1 cellular context compared by ENCODE assay signal in the genomic region with DNA sequence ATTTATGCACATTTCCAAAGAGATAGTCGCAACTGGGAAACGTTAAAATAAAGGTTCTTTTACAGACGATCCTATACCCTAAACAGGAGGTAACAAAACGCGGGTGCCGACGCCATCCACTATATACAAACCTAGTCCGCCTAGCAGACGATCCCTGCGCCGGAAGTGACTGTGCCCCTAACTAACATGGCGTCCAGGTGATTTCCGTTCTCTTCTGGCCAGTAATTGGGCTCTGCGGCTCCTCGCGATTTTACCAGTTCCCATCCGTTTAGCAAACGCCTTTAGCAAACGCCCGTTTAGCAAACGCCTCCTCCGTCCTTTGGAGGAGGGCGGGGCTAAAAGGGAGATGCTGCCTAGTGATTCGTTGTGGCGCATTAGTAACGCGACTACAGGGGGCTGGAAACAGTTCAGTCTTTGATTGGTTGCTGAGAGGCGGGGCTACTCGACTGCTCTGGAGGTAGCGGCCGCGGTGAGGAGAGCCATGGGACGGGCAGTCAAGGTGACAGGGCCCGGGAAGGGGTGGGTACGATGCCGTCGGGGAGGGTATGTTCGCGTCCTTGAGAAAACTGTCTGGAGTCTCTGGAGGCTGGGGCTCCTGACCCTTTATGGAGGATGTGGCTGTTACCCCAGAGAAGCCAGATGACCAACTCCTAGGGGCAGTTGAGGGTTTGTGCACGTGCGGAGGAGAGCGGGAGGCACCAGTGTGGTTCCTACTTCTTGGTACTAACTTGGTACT.
TF ChIP-seq lines count a peak whose summit lies in the region.

Gene LYRM7 (plus strand): TSS at position 405 of the 736 bp plus-strand sequence. CDS start 77 bp downstream, at position 482.

TF ChIP-seq in K562, 482 proteins besides CTCF, POLR2A, EP300 and RAD21 (continued from another document and continues in another):
- TF ChIP-seq, protein P1, sequence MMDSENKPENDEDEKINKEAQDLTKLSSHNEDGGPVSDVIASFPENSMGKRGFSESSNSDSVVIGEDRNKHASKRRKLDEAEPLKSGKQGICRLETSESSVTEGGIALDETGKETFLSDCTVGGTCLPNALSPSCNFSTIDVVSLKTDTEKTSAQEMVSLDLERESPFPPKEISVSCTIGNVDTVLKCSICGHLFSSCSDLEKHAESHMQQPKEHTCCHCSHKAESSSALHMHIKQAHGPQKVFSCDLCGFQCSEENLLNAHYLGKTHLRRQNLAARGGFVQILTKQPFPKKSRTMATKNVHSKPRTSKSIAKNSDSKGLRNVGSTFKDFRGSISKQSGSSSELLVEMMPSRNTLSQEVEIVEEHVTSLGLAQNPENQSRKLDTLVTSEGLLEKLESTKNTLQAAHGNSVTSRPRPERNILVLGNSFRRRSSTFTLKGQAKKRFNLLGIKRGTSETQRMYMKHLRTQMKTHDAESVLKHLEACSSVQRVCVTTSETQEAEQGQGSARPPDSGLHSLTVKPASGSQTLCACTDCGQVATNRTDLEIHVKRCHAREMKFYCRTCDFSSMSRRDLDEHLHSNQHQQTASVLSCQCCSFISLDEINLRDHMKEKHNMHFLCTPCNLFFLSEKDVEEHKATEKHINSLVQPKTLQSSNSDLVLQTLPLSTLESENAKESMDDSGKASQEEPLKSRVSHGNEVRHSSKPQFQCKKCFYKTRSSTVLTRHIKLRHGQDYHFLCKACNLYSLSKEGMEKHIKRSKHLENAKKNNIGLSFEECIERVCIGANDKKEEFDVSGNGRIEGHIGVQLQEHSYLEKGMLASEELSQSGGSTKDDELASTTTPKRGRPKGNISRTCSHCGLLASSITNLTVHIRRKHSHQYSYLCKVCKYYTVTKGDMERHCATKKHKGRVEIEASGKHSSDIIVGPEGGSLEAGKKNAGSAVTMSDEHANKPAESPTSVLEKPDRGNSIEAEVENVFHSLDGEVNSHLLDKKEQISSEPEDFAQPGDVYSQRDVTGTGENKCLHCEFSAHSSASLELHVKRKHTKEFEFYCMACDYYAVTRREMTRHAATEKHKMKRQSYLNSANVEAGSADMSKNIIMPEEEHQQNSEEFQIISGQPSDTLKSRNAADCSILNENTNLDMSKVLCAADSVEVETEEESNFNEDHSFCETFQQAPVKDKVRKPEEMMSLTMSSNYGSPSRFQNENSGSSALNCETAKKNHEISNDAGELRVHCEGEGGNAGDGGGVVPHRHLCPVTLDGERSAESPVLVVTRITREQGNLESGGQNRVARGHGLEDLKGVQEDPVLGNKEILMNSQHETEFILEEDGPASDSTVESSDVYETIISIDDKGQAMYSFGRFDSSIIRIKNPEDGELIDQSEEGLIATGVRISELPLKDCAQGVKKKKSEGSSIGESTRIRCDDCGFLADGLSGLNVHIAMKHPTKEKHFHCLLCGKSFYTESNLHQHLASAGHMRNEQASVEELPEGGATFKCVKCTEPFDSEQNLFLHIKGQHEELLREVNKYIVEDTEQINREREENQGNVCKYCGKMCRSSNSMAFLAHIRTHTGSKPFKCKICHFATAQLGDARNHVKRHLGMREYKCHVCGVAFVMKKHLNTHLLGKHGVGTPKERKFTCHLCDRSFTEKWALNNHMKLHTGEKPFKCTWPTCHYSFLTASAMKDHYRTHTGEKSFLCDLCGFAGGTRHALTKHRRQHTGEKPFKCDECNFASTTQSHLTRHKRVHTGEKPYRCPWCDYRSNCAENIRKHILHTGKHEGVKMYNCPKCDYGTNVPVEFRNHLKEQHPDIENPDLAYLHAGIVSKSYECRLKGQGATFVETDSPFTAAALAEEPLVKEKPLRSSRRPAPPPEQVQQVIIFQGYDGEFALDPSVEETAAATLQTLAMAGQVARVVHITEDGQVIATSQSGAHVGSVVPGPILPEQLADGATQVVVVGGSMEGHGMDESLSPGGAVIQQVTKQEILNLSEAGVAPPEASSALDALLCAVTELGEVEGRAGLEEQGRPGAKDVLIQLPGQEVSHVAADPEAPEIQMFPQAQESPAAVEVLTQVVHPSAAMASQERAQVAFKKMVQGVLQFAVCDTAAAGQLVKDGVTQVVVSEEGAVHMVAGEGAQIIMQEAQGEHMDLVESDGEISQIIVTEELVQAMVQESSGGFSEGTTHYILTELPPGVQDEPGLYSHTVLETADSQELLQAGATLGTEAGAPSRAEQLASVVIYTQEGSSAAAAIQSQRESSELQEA (IDR thresholded peaks at IDR 0.05; ENCODE audit: low read depth), result no peak
- TF ChIP-seq PTRF (tag; IDR thresholded peaks at IDR 0.05) (no peak), HDGF (IDR thresholded peaks at IDR 0.05) (no peak), ATF4 (CRISPR knock-in tag; IDR thresholded peaks at IDR 0.05) (no peak), EGR1 (conservative IDR thresholded peaks at IDR 0.05) (peak; percentile 41; the same call in 1 of the 2 replicates), SREBF1 (IDR thresholded peaks at IDR 0.05; ENCODE audit: borderline replicate concordance, low read depth, low read length) (no peak), POLR2AphosphoS5 (IDR thresholded peaks at IDR 0.05; ENCODE audit: control insufficient read depth, insufficient read depth, low read depth, low read length) (peak; percentile 73), POLR2H (tag; IDR thresholded peaks at IDR 0.05; ENCODE audit: low read depth) (peak; percentile 80), ZNF197 (CRISPR knock-in tag; IDR thresholded peaks at IDR 0.05; ENCODE audit: low read depth) (no peak), ZNF347 (CRISPR knock-in tag; IDR thresholded peaks at IDR 0.05; ENCODE audit: low read depth) (no peak), PHB (CRISPR knock-in tag; IDR thresholded peaks at IDR 0.05) (no peak), CXXC5 (CRISPR knock-in tag; IDR thresholded peaks at IDR 0.05) (peak; percentile 62), U2AF1 (optimal IDR thresholded peaks at IDR 0.05; ENCODE audit: low read depth, low read length) (no peak), DIDO1 (tag; IDR thresholded peaks at IDR 0.05; ENCODE audit: low read depth) (0 out of 2 replicates have a peak, but pooled peaks have one; percentile 15), ATF7 (IDR thresholded peaks at IDR 0.05) (peak; percentile 82), MEF2A (IDR thresholded peaks at IDR 0.05; ENCODE audit: control insufficient read depth, low read depth, low read length) (no peak), LCOR (CRISPR knock-in tag; IDR thresholded peaks at IDR 0.05) (peak; percentile 84), JUND (IDR thresholded peaks at IDR 0.05; ENCODE audit: borderline replicate concordance, low read depth, low read length) (peak; percentile 63), JUND (tag; IDR thresholded peaks at IDR 0.05; ENCODE audit: borderline replicate concordance, low read depth, low read length) (peak; percentile 40; the same call in 1 of the 3 replicates), ZFP36 (IDR thresholded peaks at IDR 0.05; ENCODE audit: low read depth, low read length, partially characterized antibody) (no peak), RAD51 (IDR thresholded peaks at IDR 0.05; ENCODE audit: borderline replicate concordance, low read depth) (0 out of 2 replicates have a peak, but pooled peaks have one; percentile 16), NRF1 (conservative IDR thresholded peaks at IDR 0.05 in 1 of 2, IDR thresholded peaks at IDR 0.05 in 1 of 2) (peak; percentile 74 to 78), IRF1 (CRISPR knock-in tag; IDR thresholded peaks at IDR 0.05; ENCODE audit: borderline replicate concordance) (no peak)
- TF ChIP-seq, protein P2, sequence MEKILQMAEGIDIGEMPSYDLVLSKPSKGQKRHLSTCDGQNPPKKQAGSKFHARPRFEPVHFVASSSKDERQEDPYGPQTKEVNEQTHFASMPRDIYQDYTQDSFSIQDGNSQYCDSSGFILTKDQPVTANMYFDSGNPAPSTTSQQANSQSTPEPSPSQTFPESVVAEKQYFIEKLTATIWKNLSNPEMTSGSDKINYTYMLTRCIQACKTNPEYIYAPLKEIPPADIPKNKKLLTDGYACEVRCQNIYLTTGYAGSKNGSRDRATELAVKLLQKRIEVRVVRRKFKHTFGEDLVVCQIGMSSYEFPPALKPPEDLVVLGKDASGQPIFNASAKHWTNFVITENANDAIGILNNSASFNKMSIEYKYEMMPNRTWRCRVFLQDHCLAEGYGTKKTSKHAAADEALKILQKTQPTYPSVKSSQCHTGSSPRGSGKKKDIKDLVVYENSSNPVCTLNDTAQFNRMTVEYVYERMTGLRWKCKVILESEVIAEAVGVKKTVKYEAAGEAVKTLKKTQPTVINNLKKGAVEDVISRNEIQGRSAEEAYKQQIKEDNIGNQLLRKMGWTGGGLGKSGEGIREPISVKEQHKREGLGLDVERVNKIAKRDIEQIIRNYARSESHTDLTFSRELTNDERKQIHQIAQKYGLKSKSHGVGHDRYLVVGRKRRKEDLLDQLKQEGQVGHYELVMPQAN (IDR thresholded peaks at IDR 0.05; ENCODE audit: borderline replicate concordance), result peak; percentile 93
- TF ChIP-seq, protein P3, sequence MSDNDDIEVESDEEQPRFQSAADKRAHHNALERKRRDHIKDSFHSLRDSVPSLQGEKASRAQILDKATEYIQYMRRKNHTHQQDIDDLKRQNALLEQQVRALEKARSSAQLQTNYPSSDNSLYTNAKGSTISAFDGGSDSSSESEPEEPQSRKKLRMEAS (CRISPR knock-in tag; IDR thresholded peaks at IDR 0.05), result peak; percentile 72
- TF ChIP-seq, protein P4, sequence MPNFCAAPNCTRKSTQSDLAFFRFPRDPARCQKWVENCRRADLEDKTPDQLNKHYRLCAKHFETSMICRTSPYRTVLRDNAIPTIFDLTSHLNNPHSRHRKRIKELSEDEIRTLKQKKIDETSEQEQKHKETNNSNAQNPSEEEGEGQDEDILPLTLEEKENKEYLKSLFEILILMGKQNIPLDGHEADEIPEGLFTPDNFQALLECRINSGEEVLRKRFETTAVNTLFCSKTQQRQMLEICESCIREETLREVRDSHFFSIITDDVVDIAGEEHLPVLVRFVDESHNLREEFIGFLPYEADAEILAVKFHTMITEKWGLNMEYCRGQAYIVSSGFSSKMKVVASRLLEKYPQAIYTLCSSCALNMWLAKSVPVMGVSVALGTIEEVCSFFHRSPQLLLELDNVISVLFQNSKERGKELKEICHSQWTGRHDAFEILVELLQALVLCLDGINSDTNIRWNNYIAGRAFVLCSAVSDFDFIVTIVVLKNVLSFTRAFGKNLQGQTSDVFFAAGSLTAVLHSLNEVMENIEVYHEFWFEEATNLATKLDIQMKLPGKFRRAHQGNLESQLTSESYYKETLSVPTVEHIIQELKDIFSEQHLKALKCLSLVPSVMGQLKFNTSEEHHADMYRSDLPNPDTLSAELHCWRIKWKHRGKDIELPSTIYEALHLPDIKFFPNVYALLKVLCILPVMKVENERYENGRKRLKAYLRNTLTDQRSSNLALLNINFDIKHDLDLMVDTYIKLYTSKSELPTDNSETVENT (CRISPR knock-in tag; IDR thresholded peaks at IDR 0.05), result 0 out of 2 replicates have a peak, but pooled peaks have one; percentile 4
- TF ChIP-seq, protein P5, sequence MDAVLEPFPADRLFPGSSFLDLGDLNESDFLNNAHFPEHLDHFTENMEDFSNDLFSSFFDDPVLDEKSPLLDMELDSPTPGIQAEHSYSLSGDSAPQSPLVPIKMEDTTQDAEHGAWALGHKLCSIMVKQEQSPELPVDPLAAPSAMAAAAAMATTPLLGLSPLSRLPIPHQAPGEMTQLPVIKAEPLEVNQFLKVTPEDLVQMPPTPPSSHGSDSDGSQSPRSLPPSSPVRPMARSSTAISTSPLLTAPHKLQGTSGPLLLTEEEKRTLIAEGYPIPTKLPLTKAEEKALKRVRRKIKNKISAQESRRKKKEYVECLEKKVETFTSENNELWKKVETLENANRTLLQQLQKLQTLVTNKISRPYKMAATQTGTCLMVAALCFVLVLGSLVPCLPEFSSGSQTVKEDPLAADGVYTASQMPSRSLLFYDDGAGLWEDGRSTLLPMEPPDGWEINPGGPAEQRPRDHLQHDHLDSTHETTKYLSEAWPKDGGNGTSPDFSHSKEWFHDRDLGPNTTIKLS (IDR thresholded peaks at IDR 0.05; ENCODE audit: borderline replicate concordance, low read depth), result peak; percentile 72
- TF ChIP-seq, protein P6, sequence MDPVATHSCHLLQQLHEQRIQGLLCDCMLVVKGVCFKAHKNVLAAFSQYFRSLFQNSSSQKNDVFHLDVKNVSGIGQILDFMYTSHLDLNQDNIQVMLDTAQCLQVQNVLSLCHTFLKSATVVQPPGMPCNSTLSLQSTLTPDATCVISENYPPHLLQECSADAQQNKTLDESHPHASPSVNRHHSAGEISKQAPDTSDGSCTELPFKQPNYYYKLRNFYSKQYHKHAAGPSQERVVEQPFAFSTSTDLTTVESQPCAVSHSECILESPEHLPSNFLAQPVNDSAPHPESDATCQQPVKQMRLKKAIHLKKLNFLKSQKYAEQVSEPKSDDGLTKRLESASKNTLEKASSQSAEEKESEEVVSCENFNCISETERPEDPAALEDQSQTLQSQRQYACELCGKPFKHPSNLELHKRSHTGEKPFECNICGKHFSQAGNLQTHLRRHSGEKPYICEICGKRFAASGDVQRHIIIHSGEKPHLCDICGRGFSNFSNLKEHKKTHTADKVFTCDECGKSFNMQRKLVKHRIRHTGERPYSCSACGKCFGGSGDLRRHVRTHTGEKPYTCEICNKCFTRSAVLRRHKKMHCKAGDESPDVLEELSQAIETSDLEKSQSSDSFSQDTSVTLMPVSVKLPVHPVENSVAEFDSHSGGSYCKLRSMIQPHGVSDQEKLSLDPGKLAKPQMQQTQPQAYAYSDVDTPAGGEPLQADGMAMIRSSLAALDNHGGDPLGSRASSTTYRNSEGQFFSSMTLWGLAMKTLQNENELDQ (CRISPR knock-in tag; IDR thresholded peaks at IDR 0.05; ENCODE audit: borderline replicate concordance), result no peak
- TF ChIP-seq, protein P7, sequence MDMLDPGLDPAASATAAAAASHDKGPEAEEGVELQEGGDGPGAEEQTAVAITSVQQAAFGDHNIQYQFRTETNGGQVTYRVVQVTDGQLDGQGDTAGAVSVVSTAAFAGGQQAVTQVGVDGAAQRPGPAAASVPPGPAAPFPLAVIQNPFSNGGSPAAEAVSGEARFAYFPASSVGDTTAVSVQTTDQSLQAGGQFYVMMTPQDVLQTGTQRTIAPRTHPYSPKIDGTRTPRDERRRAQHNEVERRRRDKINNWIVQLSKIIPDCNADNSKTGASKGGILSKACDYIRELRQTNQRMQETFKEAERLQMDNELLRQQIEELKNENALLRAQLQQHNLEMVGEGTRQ (CRISPR knock-in tag; IDR thresholded peaks at IDR 0.05), result no peak
